8 cellular contexts compared by ENCODE assay signal in genomic region chr9:113682297-113682771, GRCh38.
DNase-seq lines count a peak whose midpoint lies in the region; ATAC-seq, FAIRE-seq and TF ChIP-seq lines count a peak whose summit lies in the region.

No MANE protein-coding gene starts in this region.

- H3K27me3 ChIP-seq in GM23248 (replicated peaks; ENCODE audit: insufficient read depth), result peaks cover 4% of the 10 kb centered on the region; the same call in 1 of the 2 replicates
- peaks cover 16% of the 10 kb centered on the region for H3K27me3 ChIP-seq in neural cell (ENCODE audit: insufficient read depth, low read depth, low read length)

- no peaks in the 10 kb centered on the region for H4K20me1 ChIP-seq in GM23248 (ENCODE audit: insufficient read depth)
- H4K20me1 ChIP-seq in neural cell (ENCODE audit: insufficient read depth), result no peaks in the 10 kb centered on the region

- peak; percentile 80 for DNase-seq in AG20443 (ENCODE audit: low spot score)
- peak; percentile 79 for DNase-seq in GM23248
- DNase-seq in NCI-H748 (lab: John Stamatoyannopoulos, UW; ENCODE audit: unreplicated experiment), result peak; percentile 72
- DNase-seq in activated T-cell treated with anti-CD3 and anti-CD28 coated beads for 1 hour (ENCODE audit: low read depth), result peak; percentile 25
- DNase-seq in fibroblast of the conjunctiva (ENCODE audit: low read depth), result peak; percentile 75
- peak; percentile 68 for DNase-seq in urothelium cell line (ENCODE audit: low spot score)

- no peaks in the 10 kb centered on the region; the same call in 1 of the 2 replicates for H3K4me1 ChIP-seq in GM23248 (ENCODE audit: insufficient read depth)

- H3K79me2 ChIP-seq in GM23248 (ENCODE audit: insufficient read depth) (no peaks in the 10 kb centered on the region), neural cell (replicated peaks; ENCODE audit: insufficient read depth, low read length) (no peaks in the 10 kb centered on the region)

- peak; percentile 67 for TF ChIP-seq RAD21 in neural cell (conservative IDR thresholded peaks at IDR 0.05)

- H3K9me3 ChIP-seq in GM23248 (ENCODE audit: low read depth) (no peaks in the 10 kb centered on the region), neural cell (ENCODE audit: low read length) (no peaks in the 10 kb centered on the region)

- in situ Hi-C loops in GM23248 (cut with MboI), result no loop called here

- H3K36me3 ChIP-seq in GM23248 (ENCODE audit: low read depth) (no peaks in the 10 kb centered on the region), neural cell (ENCODE audit: insufficient read depth, low read length) (no peaks in the 10 kb centered on the region)

- H2AFZ ChIP-seq in GM23248 (peak overlapping the region; percentile 81), neural cell (ENCODE audit: low read depth, low read length) (no peak overlapping the region)

- H3K4me3 ChIP-seq in GM23248 (peak overlapping the region; percentile 47; the same call in 1 of the 2 replicates), neural cell (ENCODE audit: low read length) (no peak overlapping the region)

- no peak for TF ChIP-seq EP300 in neural cell (conservative IDR thresholded peaks at IDR 0.05; ENCODE audit: poor library complexity, severe bottlenecking)

- H3F3A ChIP-seq in GM23248 (ENCODE audit: insufficient read depth) (no peaks in the 10 kb centered on the region), neural cell (ENCODE audit: insufficient read depth, low read length, poor library complexity, severe bottlenecking) (no peaks in the 10 kb centered on the region)

- peak overlapping the region; percentile 72 for H3K4me2 ChIP-seq in GM23248 (ENCODE audit: unreplicated experiment)
- H3K4me2 ChIP-seq in neural cell (ENCODE audit: low read length), result no peak overlapping the region

- peak; percentile 77 for TF ChIP-seq CTCF in neural cell (IDR thresholded peaks at IDR 0.05; ENCODE audit: poor library complexity, severe bottlenecking)

- ATAC-seq in HG03520 (IDR thresholded peaks at IDR 0.05; ENCODE audit: unreplicated experiment), result no peak

- H3K9me2 ChIP-seq in GM23248 (ENCODE audit: insufficient read depth) (no peaks in the 10 kb centered on the region), neural cell (ENCODE audit: insufficient read depth, low read length) (no peaks in the 10 kb centered on the region)

- WGBS in GM23248 (ENCODE audit: low coverage in 1 of 2, low lambda C conversion rate in 2 of 2, missing lambda C conversion rate in 2 of 2), 2 experiments, result 3 to 4% methylated on average over 9 of the region's 9 CpGs

- H3K27ac ChIP-seq in GM23248 (no peak overlapping the region), neural cell (ENCODE audit: low read length) (no peak overlapping the region)

- H3K9ac ChIP-seq in GM23248, result peak overlapping the region; percentile 6; the same call in 1 of the 2 replicates
- H3K9ac ChIP-seq in neural cell (ENCODE audit: low read length), result no peak overlapping the region

- FAIRE-seq in urothelium cell line (lab: Jason Lieb, UNC), result no peak

TF ChIP-seq in neural cell, 6 proteins besides CTCF, POLR2A, EP300 and RAD21:
- peak; percentile 81 for TF ChIP-seq SMC3 (conservative IDR thresholded peaks at IDR 0.05; ENCODE audit: poor library complexity)
- TF ChIP-seq POLR2AphosphoS5 (IDR thresholded peaks at IDR 0.05), result no peak
- no peak for TF ChIP-seq TAF1 (IDR thresholded peaks at IDR 0.05; ENCODE audit: low read depth)
- no peak for TF ChIP-seq MXI1 (conservative IDR thresholded peaks at IDR 0.05; ENCODE audit: poor library complexity, severe bottlenecking)
- no peak for TF ChIP-seq REST (IDR thresholded peaks at IDR 0.05; ENCODE audit: borderline replicate concordance)
- no peak for TF ChIP-seq EZH2 (IDR thresholded peaks at IDR 0.05; ENCODE audit: borderline replicate concordance, insufficient read depth, low read length, poor library complexity, severe bottlenecking)

Comparison
In these comparisons a context has a peak if more than half of its experiments do, and no peak if none do; other contexts are left out.
1. DNase-seq: peak in every context shown above with its lines; median percentile 80 in AG20443; 79 in GM23248; 75 in fibroblast of the conjunctiva; 72 in NCI-H748; 68 in urothelium cell line; 25 in activated T-cell treated with anti-CD3 and anti-CD28 coated beads for 1 hour.